In the genomic region with DNA sequence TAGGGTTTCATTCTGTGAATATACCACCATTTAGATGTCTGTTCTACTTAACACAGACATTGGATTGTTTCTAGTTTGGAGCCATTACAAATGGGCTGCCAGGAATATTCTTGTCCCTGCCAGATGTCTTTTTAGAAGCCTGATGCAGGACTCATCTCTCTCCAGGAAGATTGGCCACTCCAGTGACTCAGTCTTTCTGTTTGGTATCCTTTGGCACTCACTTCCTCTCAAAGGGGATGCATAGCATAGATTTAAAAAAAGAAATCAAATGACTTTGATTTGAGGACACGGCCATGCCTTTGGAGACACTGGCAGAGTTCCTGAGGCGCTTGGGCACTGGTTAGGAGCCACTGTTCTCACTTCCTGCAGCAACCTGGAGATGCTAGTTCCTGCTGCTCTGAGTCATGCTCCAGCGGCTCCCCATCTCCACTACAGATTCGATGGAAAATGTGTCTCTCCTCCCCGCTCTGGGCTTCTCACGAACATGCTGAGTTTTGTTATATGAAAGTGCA, we compare ENCODE assay signal across 9 cellular contexts. TPM values are rescaled to one million over a fixed set of nuclear protein-coding genes. Genes with fewer than 3 reads are reported as not detected.
DNase-seq lines count a peak whose midpoint lies in the region; ATAC-seq, FAIRE-seq and TF ChIP-seq lines count a peak whose summit lies in the region.
"Had no signal": no experiment of that assay in that cellular context is flagged by ENCODE, and none has a peak within 500 bp of the region (broad histone marks: within the 10 kb centered on the region; RNA-seq: fewer than 3 reads in every experiment).

No MANE protein-coding gene starts in this region.

- intact Hi-C loops in kidney (cut with DNase I), result no loop called here

- peak overlapping the region; percentile 75 for H3K27ac ChIP-seq in foreskin keratinocyte
- peak overlapping the region; percentile 62 for H3K27ac ChIP-seq in rectal smooth muscle tissue (ENCODE audit: low read depth, low read length)
- no peak overlapping the region for H3K27ac ChIP-seq in kidney (ENCODE audit: low read depth in 2 of 2, low read length in 2 of 2)

- DNase-seq in GM12891 (ENCODE audit: insufficient read length, low spot score) (no peak), T1000 (lab: John Stamatoyannopoulos, UW) (peak; percentile 48), foreskin keratinocyte (peak in 1 of 2 donors; percentile 69), NCI-H526 (lab: John Stamatoyannopoulos, UW) (no peak), kidney (no peak)
- no peak for DNase-seq in activated CD4-positive, alpha-beta memory T cell treated with anti-CD3 and anti-CD28 coated beads, Interleukin-2, amount 10 ng/mL, durations not matched to agents 7 days and 5 days

- H3K9me3 Mint-ChIP-seq in activated CD4-positive, alpha-beta memory T cell treated with anti-CD3 and anti-CD28 coated beads, Interleukin-2, amount 10 ng/mL, durations not matched to agents 7 days and 5 days, result no peaks in the 10 kb centered on the region

- FAIRE-seq in GM12891 (lab: Jason Lieb, UNC) (peak; percentile 81), kidney (lab: Jason Lieb, UNC) (no peak)

- H3K4me3 ChIP-seq in rectal smooth muscle tissue (ENCODE audit: low read length), result no peak overlapping the region
- H3K4me3 ChIP-seq in kidney (ENCODE audit: low read length in 2 of 2), result no peak overlapping the region

- no peaks in the 10 kb centered on the region for H3K36me3 Mint-ChIP-seq in activated CD4-positive, alpha-beta memory T cell treated with anti-CD3 and anti-CD28 coated beads, Interleukin-2, amount 10 ng/mL, durations not matched to agents 7 days and 5 days (ENCODE audit: low read depth)

- no peaks in the 10 kb centered on the region for H3K9me3 ChIP-seq in kidney (ENCODE audit: control insufficient read depth in 1 of 2, low read length in 2 of 2)

- POLR2A ChIA-PET in activated CD4-positive, alpha-beta memory T cell treated with anti-CD3 and anti-CD28 coated beads, Interleukin-2, amount 10 ng/mL, durations not matched to agents 7 days and 5 days (lab: Charles Lee), result no interaction called here

- ATAC-seq in foreskin keratinocyte, result peak; percentile 78
- ATAC-seq in GM19455 (IDR thresholded peaks at IDR 0.05; ENCODE audit: unreplicated experiment), result no peak

- H3K9ac ChIP-seq in rectal smooth muscle tissue (ENCODE audit: low read length), result no peak overlapping the region
- no peak overlapping the region for H3K9ac ChIP-seq in kidney (ENCODE audit: low read length in 2 of 2)

- H3K4me1 ChIP-seq in foreskin keratinocyte, result peaks cover 22% of the 10 kb centered on the region
- peaks cover 10% of the 10 kb centered on the region for H3K4me1 ChIP-seq in rectal smooth muscle tissue (ENCODE audit: control insufficient read depth, insufficient read depth, low read length)
- no peaks in the 10 kb centered on the region for H3K4me1 ChIP-seq in kidney (ENCODE audit: control insufficient read depth in 1 of 2, insufficient read depth in 1 of 2, low read depth in 1 of 2, low read length in 2 of 2)

- H3K27ac Mint-ChIP-seq in activated CD4-positive, alpha-beta memory T cell treated with anti-CD3 and anti-CD28 coated beads, Interleukin-2, amount 10 ng/mL, durations not matched to agents 7 days and 5 days, result no peak overlapping the region

- TF ChIP-seq POLR2A in GM12891 (IDR thresholded peaks at IDR 0.05; ENCODE audit: low read depth, low read length), result no peak

- H3K27me3 ChIP-seq in foreskin keratinocyte, result no peaks in the 10 kb centered on the region
- H3K27me3 ChIP-seq in rectal smooth muscle tissue (ENCODE audit: control insufficient read depth, insufficient read depth, low read length), result no peaks in the 10 kb centered on the region

- H3K4me1 Mint-ChIP-seq in activated CD4-positive, alpha-beta memory T cell treated with anti-CD3 and anti-CD28 coated beads, Interleukin-2, amount 10 ng/mL, durations not matched to agents 7 days and 5 days, result peaks cover under 1% of the 10 kb centered on the region

- H3K4me3 Mint-ChIP-seq in activated CD4-positive, alpha-beta memory T cell treated with anti-CD3 and anti-CD28 coated beads, Interleukin-2, amount 10 ng/mL, durations not matched to agents 7 days and 5 days, result no peak overlapping the region

- TF ChIP-seq CTCF in foreskin keratinocyte (conservative IDR thresholded peaks at IDR 0.05) (no peak), kidney (IDR thresholded peaks at IDR 0.05; ENCODE audit: borderline replicate concordance, extremely low read depth, insufficient read depth) (no peak)

- H3K36me3 ChIP-seq in rectal smooth muscle tissue (ENCODE audit: control insufficient read depth, insufficient read depth, low read length), result no peaks in the 10 kb centered on the region
- no peaks in the 10 kb centered on the region for H3K36me3 ChIP-seq in kidney (ENCODE audit: control insufficient read depth in 1 of 2, insufficient read depth in 2 of 2, low read length in 2 of 2)

- peaks cover 29% of the 10 kb centered on the region for H3K27me3 Mint-ChIP-seq in activated CD4-positive, alpha-beta memory T cell treated with anti-CD3 and anti-CD28 coated beads, Interleukin-2, amount 10 ng/mL, durations not matched to agents 7 days and 5 days

- CTCF ChIA-PET in activated CD4-positive, alpha-beta memory T cell treated with anti-CD3 and anti-CD28 coated beads, Interleukin-2, amount 10 ng/mL, durations not matched to agents 7 days and 5 days (lab: Charles Lee), result no interaction called here

TF ChIP-seq in GM12891, 5 proteins besides CTCF, POLR2A, EP300 and RAD21:
- TF ChIP-seq SPI1 (IDR thresholded peaks at IDR 0.05; ENCODE audit: low read depth, low read length), result peak; percentile 43
- no peak for TF ChIP-seq PAX5 (IDR thresholded peaks at IDR 0.05; ENCODE audit: insufficient read depth, low read length, severe bottlenecking)

RNA-seq across cellular contexts. Expression of gene ZNF366, which starts 3.5 kb away (rescaled TPM):
- 0.22 TPM for polyA plus RNA-seq in GM12891 (2012; ENCODE audit: low read depth, missing spikeins)
- not detected in 2 replicates for total RNA-seq in foreskin keratinocyte
- polyA plus RNA-seq in foreskin keratinocyte, result not detected in 2 replicates
- total RNA-seq in activated CD4-positive, alpha-beta memory T cell treated with anti-CD3 and anti-CD28 coated beads, Interleukin-2, amount 10 ng/mL, durations not matched to agents 7 days and 5 days, result not detected
- total RNA-seq in kidney, result 8.1 TPM
- 0.22 TPM for polyA plus RNA-seq in kidney (ENCODE audit: insufficient read depth, low read depth, low replicate concordance)
- total RNA-seq: NCI-H460 had no signal

Comparison
In these comparisons a context has a peak if more than half of its experiments do, and no peak if none do; other contexts are left out.
1. H3K27ac ChIP-seq: peak in foreskin keratinocyte (single experiment) and rectal smooth muscle tissue (single experiment); none in kidney (0 of 2).